Comparison of ENCODE assay signal across 26 cellular contexts in genomic region chr4:164990786-164991185, GRCh38. TPM values are rescaled to one million over a fixed set of nuclear protein-coding genes. Genes with fewer than 3 reads are reported as not detected.
"Had no signal": no experiment of that assay in that cellular context is flagged by ENCODE, and none has a peak within 500 bp of the region (broad histone marks: within the 10 kb centered on the region; RNA-seq: fewer than 3 reads in every experiment).

No MANE protein-coding gene starts in this region.

RNA-seq across cellular contexts. Expression of gene TRIM61, which starts 13.3 kb away (rescaled TPM):
- total RNA-seq: osteocyte, pulmonary artery endothelial cell, smooth muscle cell had no signal
- polyA plus RNA-seq: neural cell, smooth muscle cell had no signal

RNA-seq across cellular contexts. Expression of gene TRIM60, which starts 41.0 kb away (rescaled TPM):
- total RNA-seq: naive thymus-derived CD8-positive, alpha-beta T cell; natural killer cell; natural killer cell treated with Interleukin-12 subunit alpha and Interleukin-12 subunit beta and Interleukin-15 and Interleukin-18, amount 100 ng/mL, for 72 hours; neural crest cell; occipital lobe; omental fat pad; osteoblast; osteocyte; ovary; pancreas; posterior vena cava; progenitor cell of endocrine pancreas; prostate gland; psoas muscle; pulmonary artery endothelial cell; renal cortical epithelial cell; right atrium auricular region; right cardiac atrium; right lobe of liver; sciatic nerve; sigmoid colon; skeletal muscle tissue; smooth muscle cell; spleen had no signal
- polyA plus RNA-seq: naive thymus-derived CD8-positive, alpha-beta T cell; neural cell; ovary; pancreas; psoas muscle; right cardiac atrium; sigmoid colon; small intestine; smooth muscle cell; spleen had no signal
